Comparison of ENCODE assay signal across 22 cellular contexts in the genomic region with DNA sequence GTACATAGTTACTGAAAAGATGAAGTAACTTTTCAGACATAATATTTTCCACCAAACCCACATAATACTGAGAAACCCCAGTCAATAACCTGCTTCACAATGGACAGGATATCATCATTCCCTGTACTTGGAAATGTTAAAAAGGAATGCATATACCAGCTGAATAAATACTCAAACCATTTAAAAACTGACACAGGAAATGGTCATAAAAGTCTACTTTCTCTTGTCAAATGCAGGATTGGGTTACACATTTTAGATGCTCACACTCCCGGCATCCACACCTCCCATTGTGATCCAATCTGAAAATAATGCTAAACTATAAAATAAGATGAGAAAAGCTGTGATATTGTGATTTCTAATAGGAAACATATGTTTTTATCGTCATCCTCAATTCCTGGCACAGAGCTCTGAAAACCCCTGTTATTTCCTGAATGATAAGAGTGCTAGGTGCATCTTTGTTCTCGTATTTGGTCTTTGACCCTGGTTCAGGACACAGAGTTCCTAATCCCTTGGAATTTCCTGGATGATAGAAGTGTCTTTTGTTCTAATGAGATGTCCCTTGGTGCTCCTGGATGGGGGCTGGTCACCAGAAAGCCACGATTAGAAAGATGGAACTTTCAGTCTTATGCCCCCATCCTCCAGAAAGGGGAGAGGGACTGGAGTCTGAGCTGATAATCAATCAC.
DNase-seq lines count a peak whose midpoint lies in the region; ATAC-seq and TF ChIP-seq lines count a peak whose summit lies in the region.
"Had no signal": no experiment of that assay in that cellular context is flagged by ENCODE, and none has a peak within 500 bp of the region (broad histone marks: within the 10 kb centered on the region; RNA-seq: fewer than 3 reads in every experiment).

No MANE protein-coding gene starts in this region.

- DNase-seq in AG04449 (ENCODE audit: low read depth, low spot score) = peak; percentile 29
- peak; percentile 58 for DNase-seq in DMS153 treated with DMSO at 0.1 percent for 48 hours (lab: John Stamatoyannopoulos, UW; ENCODE audit: unreplicated experiment)
- no peak for DNase-seq in RWPE2 (ENCODE audit: low spot score)
- peak; percentile 57 to 66 for DNase-seq in foreskin fibroblast
- no peak for DNase-seq in vagina (ENCODE audit: extremely low spot score in 2 of 2)
- DNase-seq in amniotic stem cell (lab: John Stamatoyannopoulos, UW) = no peak
- DNase-seq in G401 (ENCODE audit: low spot score) = no peak
- DNase-seq: activated CD4-positive, alpha-beta T cell treated with anti-CD3 and anti-CD28 coated beads, Interleukin-2, amount 50 U/mL, for 48 hours; activated gamma-delta T cell; kidney glomerular epithelial cell; NCI-H1417; NCI-H2171 treated with DMSO at 0.1 percent for 48 hours; NCI-H82; PC-3; stimulated activated naive CD8-positive, alpha-beta T cell treated with anti-CD3 and anti-CD28 coated beads, Interleukin-15, Interleukin-2, amounts not matched to agents 100 U/mL and 50 U/mL, for 24 hours; thyroid gland had no signal

- H3K27me3 ChIP-seq in RWPE2 (ENCODE audit: insufficient read depth, poor library complexity, severe bottlenecking) (no peaks in the 10 kb centered on the region), vagina (no peaks in the 10 kb centered on the region)
- H3K27me3 ChIP-seq: cardiac muscle cell, SJSA1, thyroid gland had no signal

- intact Hi-C loops in vagina (cut with DNase I) = no loop called here

- H3K9me3 ChIP-seq in RWPE2 (ENCODE audit: severe bottlenecking) = no peaks in the 10 kb centered on the region
- H3K9me3 ChIP-seq in vagina = no peaks in the 10 kb centered on the region
- H3K9me3 ChIP-seq: SJSA1, thyroid gland had no signal

- POLR2A ChIA-PET in AG04449 (lab: Yijun Ruan, JAX) = interaction anchor here (1.1 kb wide), 2 partner anchors 18 to 26 kb away, joined by 3 read pairs; no protein-coding TSS in a partner anchor

- H3K36me3 ChIP-seq in RWPE2 (ENCODE audit: low read depth) (no peaks in the 10 kb centered on the region), vagina (no peaks in the 10 kb centered on the region)
- H3K36me3 ChIP-seq: cardiac muscle cell, SJSA1, thyroid gland had no signal

- peak overlapping the region; percentile 12 for H3K27ac ChIP-seq in RWPE2 (ENCODE audit: poor library complexity, severe bottlenecking)
- H3K27ac ChIP-seq in vagina = no peak overlapping the region
- H3K27ac ChIP-seq: cardiac muscle cell, epithelial cell of prostate, SJSA1, skin epidermis had no signal

- H3K4me1 ChIP-seq in RWPE2 (ENCODE audit: insufficient read depth, poor library complexity, severe bottlenecking) (peaks cover 4% of the 10 kb centered on the region), vagina (no peaks in the 10 kb centered on the region)
- H3K4me1 ChIP-seq: SJSA1, thyroid gland had no signal

- in situ Hi-C loops in G401 (cut with HindIII; ENCODE audit: low sequenced_read_pairs) = no loop called here

- no peak for TF ChIP-seq POLR2A in vagina (IDR thresholded peaks at IDR 0.05)

- no peak overlapping the region for H3K4me3 ChIP-seq in AG04449 (ENCODE audit: low read depth, low read length)
- no peak overlapping the region for H3K4me3 ChIP-seq in RWPE2 (ENCODE audit: severe bottlenecking)
- no peak overlapping the region for H3K4me3 ChIP-seq in foreskin fibroblast (ENCODE audit: low read depth in 1 of 2, low read length in 2 of 2)
- no peak overlapping the region for H3K4me3 ChIP-seq in vagina
- H3K4me3 ChIP-seq: cardiac muscle cell, SJSA1, skin epidermis, thyroid gland had no signal

- ATAC-seq in RWPE2 (ENCODE audit: low read depth) = no peak
- ATAC-seq: natural killer cell treated with Interleukin-12 subunit alpha and Interleukin-12 subunit beta and Interleukin-15 and Interleukin-18, amount 100 ng/mL, for 72 hours; PC-3; stimulated activated naive CD8-positive, alpha-beta T cell treated with anti-CD3 and anti-CD28 coated beads, Interleukin-15, Interleukin-2, amounts not matched to agents 100 U/mL and 50 U/mL, for 24 hours; WTC11 had no signal

- TF ChIP-seq CTCF in AG04449 (IDR thresholded peaks at IDR 0.05; ENCODE audit: insufficient read depth, low read length, missing control alignments) (no peak), RWPE2 (IDR thresholded peaks at IDR 0.05; ENCODE audit: poor library complexity, severe bottlenecking) (no peak), foreskin fibroblast (IDR thresholded peaks at IDR 0.05; ENCODE audit: low read depth, low read length) (no peak), vagina (IDR thresholded peaks at IDR 0.05) (no peak)

- CTCF ChIA-PET in AG04449 (lab: Yijun Ruan, JAX) = interaction anchor here (1.5 kb wide), 1 partner anchor 10 kb away, joined by 5 read pairs; no protein-coding TSS in a partner anchor

Comparison
In these comparisons a context has a peak if more than half of its experiments do, and no peak if none do; other contexts are left out.
1. DNase-seq: peak in AG04449 (single experiment), DMS153 treated with DMSO at 0.1 percent for 48 hours (single experiment) and foreskin fibroblast (2 of 2); none in RWPE2 (single experiment), vagina (0 of 2), amniotic stem cell (single experiment) and G401 (single experiment).